8 cellular contexts compared by ENCODE assay signal in genomic region chr14:50943261-50943942, GRCh38. TPM values are rescaled to one million over a fixed set of nuclear protein-coding genes. Genes with fewer than 3 reads are reported as not detected.
A peak's percentile ranks its signal among the peaks of the same experiment; 100 is the strongest.
DNase-seq lines count a peak whose midpoint lies in the region; ATAC-seq and TF ChIP-seq lines count a peak whose summit lies in the region.

No MANE protein-coding gene starts in this region.

- peak overlapping the region; percentile 68; the same call in 1 of the 2 replicates for H3K27ac ChIP-seq in HEK293 (ENCODE audit: extremely low read depth, low read depth, low read length)
- H3K27ac ChIP-seq in esophagus squamous epithelium: peak overlapping the region; percentile 85 to 95 (median 90)

- TF ChIP-seq POLR2A in esophagus squamous epithelium (IDR thresholded peaks at IDR 0.05): no peak

- POLR2A ChIA-PET in HEK293 (lab: Yijun Ruan, JAX): interaction anchor here (1.6 to 2.0 kb wide), 3 partner anchors 12 to 152 kb away, joined by 4 to 10 read pairs (median 7); partner anchors contain the start of gene TRIM9

- no peaks in the 10 kb centered on the region for H3K9me3 Mint-ChIP-seq in natural killer cell

- TF ChIP-seq CTCF in HEK293 (tag by site-specific recombination; IDR thresholded peaks at IDR 0.05): no peak
- no peak for TF ChIP-seq CTCF in esophagus squamous epithelium (IDR thresholded peaks at IDR 0.05)
- no peak for TF ChIP-seq CTCF in natural killer cell (IDR thresholded peaks at IDR 0.05)

- H3K27me3 ChIP-seq in esophagus squamous epithelium: no peaks in the 10 kb centered on the region

- H3K4me1 ChIP-seq in HEK293 (ENCODE audit: control insufficient read depth, insufficient read depth, low read length): peaks cover 3% of the 10 kb centered on the region; the same call in 1 of the 2 replicates
- H3K4me1 ChIP-seq in esophagus squamous epithelium: peaks cover 4 to 41% (median 8%) of the 10 kb centered on the region in 3 donors

- peak overlapping the region; percentile 74 for H3K4me3 Mint-ChIP-seq in natural killer cell

- H3K27ac Mint-ChIP-seq in natural killer cell: no peak overlapping the region

- H3K4me3 ChIP-seq in HEK293 (ENCODE audit: low read depth, low read length) (peak overlapping the region; percentile 60), esophagus squamous epithelium (peak overlapping the region; percentile 60 to 91 (median 77))

- H3K36me3 Mint-ChIP-seq in natural killer cell: no peaks in the 10 kb centered on the region

- H3K36me3 ChIP-seq in HEK293 (ENCODE audit: control insufficient read depth in 2 of 2, insufficient read depth in 1 of 2, low read length in 2 of 2) (peaks cover 11 to 25% of the 10 kb centered on the region in 2 experiments), esophagus squamous epithelium (peaks cover 0 to 18% (median 0%) of the 10 kb centered on the region in 3 donors)

- intact Hi-C loops in esophagus squamous epithelium (cut with DNase I) (no loop called here), natural killer cell (cut with micrococcal nuclease) (no loop called here)

- H3K27me3 Mint-ChIP-seq in natural killer cell (ENCODE audit: low read depth in 2 of 2): peaks cover 30 to 40% of the 10 kb centered on the region in 2 donors

- CTCF ChIA-PET in HEK293 (lab: Yijun Ruan, JAX): no interaction called here

- no peaks in the 10 kb centered on the region for H3K9me3 ChIP-seq in HEK293 (ENCODE audit: control insufficient read depth, insufficient read depth, low read depth, low read length)
- no peaks in the 10 kb centered on the region for H3K9me3 ChIP-seq in esophagus squamous epithelium

- DNase-seq in esophagus squamous epithelium (lab: John Stamatoyannopoulos, UW) (no peak), natural killer cell (no peak), cortex of kidney (lab: John Stamatoyannopoulos, UW) (no peak), OCI-M2 (lab: John Stamatoyannopoulos, UW; ENCODE audit: unreplicated experiment) (no peak)

- 6 to 32% methylated on average over 7 to 13 of the region's 26 CpGs for WGBS in esophagus squamous epithelium, 2 donors

- H3K4me1 Mint-ChIP-seq in natural killer cell: peaks cover 6 to 14% of the 10 kb centered on the region in 2 donors

- peak; percentile 27 for ATAC-seq in SK-N-SH treated with all-trans-retinoic acid at 6 μM for 48 hours
- no peak for ATAC-seq in natural killer cell
- ATAC-seq in GM21515 (IDR thresholded peaks at IDR 0.05; ENCODE audit: unreplicated experiment): no peak
- ATAC-seq in GM21367 (IDR thresholded peaks at IDR 0.05; ENCODE audit: unreplicated experiment): no peak

TF ChIP-seq in HEK293, 187 proteins besides CTCF, POLR2A, EP300 and RAD21 (continues in another document):
- TF ChIP-seq TSHZ1 (tag by site-specific recombination; IDR thresholded peaks at IDR 0.05; ENCODE audit: borderline replicate concordance) (no peak), ZNF398 (tag by site-specific recombination; IDR thresholded peaks at IDR 0.05) (0 out of 2 replicates have a peak, but pooled peaks have one; percentile 9), REPIN1 (tag by site-specific recombination; IDR thresholded peaks at IDR 0.05; ENCODE audit: low read depth) (no peak), ZNF600 (tag by site-specific recombination; IDR thresholded peaks at IDR 0.05) (peak; percentile 79; the same call in 1 of the 2 replicates), ZNF335 (tag by site-specific recombination; conservative IDR thresholded peaks at IDR 0.05) (peak; percentile 76), MZF1 (tag by site-specific recombination; IDR thresholded peaks at IDR 0.05; ENCODE audit: borderline replicate concordance) (peak; percentile 75; the same call in 1 of the 2 replicates)

TF ChIP-seq in SK-N-SH treated with all-trans-retinoic acid at 6 μM for 48 hours, 23 proteins besides CTCF, POLR2A, EP300 and RAD21 (continues in another document):
- no peak for TF ChIP-seq CSRNP3 (CRISPR knock-in tag; IDR thresholded peaks at IDR 0.05)
- no peak for TF ChIP-seq CSDC2 (CRISPR knock-in tag; IDR thresholded peaks at IDR 0.05)
- TF ChIP-seq POU6F1 (CRISPR knock-in tag; IDR thresholded peaks at IDR 0.05; ENCODE audit: borderline replicate concordance, low read depth): no peak
- TF ChIP-seq PATZ1 (CRISPR knock-in tag; IDR thresholded peaks at IDR 0.05; ENCODE audit: borderline replicate concordance): no peak
- no peak for TF ChIP-seq RARB (CRISPR knock-in tag; IDR thresholded peaks at IDR 0.05)
- TF ChIP-seq SNAI2 (CRISPR knock-in tag; IDR thresholded peaks at IDR 0.05): no peak
- TF ChIP-seq BACH2 (CRISPR knock-in tag; IDR thresholded peaks at IDR 0.05; ENCODE audit: borderline replicate concordance): no peak
- no peak for TF ChIP-seq OSR1 (CRISPR knock-in tag; IDR thresholded peaks at IDR 0.05)
- no peak for TF ChIP-seq PPARA (CRISPR knock-in tag; IDR thresholded peaks at IDR 0.05; ENCODE audit: borderline replicate concordance)
- no peak for TF ChIP-seq ESRRG (CRISPR knock-in tag; IDR thresholded peaks at IDR 0.05)
- TF ChIP-seq CREB5 (CRISPR knock-in tag; IDR thresholded peaks at IDR 0.05; ENCODE audit: low read depth): no peak

RNA-seq across cellular contexts. Expression of gene PYGL, which starts 0.9 kb away (rescaled TPM):
- total RNA-seq in esophagus squamous epithelium: 100 to 1,000 TPM in 2 of 4 donors, 10 to 100 TPM in 2; 69.7 to 158 (median 91.0) TPM
- 10 to 100 TPM in 1 of 3 donors, 1 to 10 TPM in 2; 2.0 to 22.3 (median 3.2) TPM for total RNA-seq in natural killer cell
